Comparison of ENCODE assay signal across 8 cellular contexts in genomic region chr15:75842722-75843617, GRCh38. TPM values are rescaled to one million over a fixed set of nuclear protein-coding genes. Genes with fewer than 3 reads are reported as not detected.
DNase-seq lines count a peak whose midpoint lies in the region; ATAC-seq and TF ChIP-seq lines count a peak whose summit lies in the region.

UBE2Q2 (plus strand) TSS chr15:75843447; CDS start chr15:75843667, 220 bp downstream.

- H3K9me3 ChIP-seq in Loucy (ENCODE audit: insufficient read depth, low read depth, low read length), result no peaks in the 10 kb centered on the region

- peak; percentile 49 for ATAC-seq in GM21737 (IDR thresholded peaks at IDR 0.05; ENCODE audit: unreplicated experiment)
- peak; percentile 67 for ATAC-seq in activated naive CD8-positive, alpha-beta T cell treated with anti-CD3 and anti-CD28 coated beads, Interleukin-2, amount 50 U/mL, for 24 hours

- intact Hi-C loops in cardiac septum (cut with DNase I), result loop anchor here (2.0 to 5.0 kb wide), 2 partner anchors 60 to 391 kb away; partner anchors contain the start of genes FBXO22 and SIN3A
- intact Hi-C loops in posterior cingulate gyrus (cut with DNase I), result loop anchor here (5.0 kb wide), 1 partner anchor 59 kb away; the partner anchor contains the start of gene FBXO22

- H3K4me1 ChIP-seq in Loucy (ENCODE audit: insufficient read depth, low read length, poor library complexity, severe bottlenecking), result peaks cover 36% of the 10 kb centered on the region

- peaks cover 15% of the 10 kb centered on the region for H3F3A ChIP-seq in Loucy (ENCODE audit: low read depth)

- peak within 1 kb of the TSS; percentile 97 for H3K4me2 ChIP-seq in Loucy (ENCODE audit: low read depth, low read length, poor library complexity, severe bottlenecking)

- H3K9ac ChIP-seq in Loucy (ENCODE audit: low read depth, low read length, poor library complexity, severe bottlenecking), result peak within 1 kb of the TSS; percentile 95

- H3K27ac Mint-ChIP-seq in activated naive CD8-positive, alpha-beta T cell treated with anti-CD3 and anti-CD28 coated beads, Interleukin-2, amount 50 U/mL, for 24 hours, result peak within 1 kb of the TSS; percentile 73
- H3K27ac Mint-ChIP-seq in type B pancreatic cell, result peak within 1 kb of the TSS; percentile 93

- H3K79me2 ChIP-seq in Loucy (ENCODE audit: insufficient read depth, low read length), result peaks cover 45% of the 10 kb centered on the region

- peak within 1 kb of the TSS; percentile 84 for H2AFZ ChIP-seq in Loucy (ENCODE audit: low read length)

- peak within 1 kb of the TSS; percentile 89 for H3K4me3 ChIP-seq in Loucy (ENCODE audit: low read length, poor library complexity, severe bottlenecking)

- H3K36me3 Mint-ChIP-seq in activated naive CD8-positive, alpha-beta T cell treated with anti-CD3 and anti-CD28 coated beads, Interleukin-2, amount 50 U/mL, for 24 hours (ENCODE audit: low read depth), result peaks cover 14% of the 10 kb centered on the region
- H3K36me3 Mint-ChIP-seq in type B pancreatic cell, result peaks cover 23% of the 10 kb centered on the region

- no peak for TF ChIP-seq CTCF in Loucy (conservative IDR thresholded peaks at IDR 0.05; ENCODE audit: low read length)
- TF ChIP-seq CTCF in type B pancreatic cell (conservative IDR thresholded peaks at IDR 0.05), result peak; percentile 41

- H3K27me3 ChIP-seq in Loucy (ENCODE audit: insufficient read depth, low read length, poor library complexity, severe bottlenecking), result peaks cover 5% of the 10 kb centered on the region

- peak; percentile 32 for DNase-seq in DMS 273 treated with DMSO at 0.1 percent for 48 hours (lab: John Stamatoyannopoulos, UW)
- DNase-seq in T follicular helper cell (ENCODE audit: low read depth), result peak; percentile 51
- DNase-seq in activated naive CD8-positive, alpha-beta T cell treated with anti-CD3 and anti-CD28 coated beads, Interleukin-2, amount 50 U/mL, for 24 hours, result peak; percentile 76
- peak; percentile 88 for DNase-seq in cardiac septum (ENCODE audit: low spot score)
- peak; percentile 32 to 91 (median 49) for DNase-seq in posterior cingulate gyrus
- peak; percentile 84 for DNase-seq in type B pancreatic cell (ENCODE audit: extremely low spot score, unreplicated experiment)

- no peaks in the 10 kb centered on the region for H3K9me2 ChIP-seq in Loucy (replicated peaks; ENCODE audit: low read depth, low read length)

- no peaks in the 10 kb centered on the region for H3K36me3 ChIP-seq in Loucy (ENCODE audit: insufficient read depth, low read length)

- peaks cover 31% of the 10 kb centered on the region for H3K4me1 Mint-ChIP-seq in activated naive CD8-positive, alpha-beta T cell treated with anti-CD3 and anti-CD28 coated beads, Interleukin-2, amount 50 U/mL, for 24 hours
- peaks cover 35% of the 10 kb centered on the region for H3K4me1 Mint-ChIP-seq in type B pancreatic cell (ENCODE audit: unreplicated experiment)

- H3K27me3 Mint-ChIP-seq in activated naive CD8-positive, alpha-beta T cell treated with anti-CD3 and anti-CD28 coated beads, Interleukin-2, amount 50 U/mL, for 24 hours, result peaks cover 13% of the 10 kb centered on the region
- H3K27me3 Mint-ChIP-seq in type B pancreatic cell, result peaks cover 13% of the 10 kb centered on the region

- no peaks in the 10 kb centered on the region for H3K9me3 Mint-ChIP-seq in activated naive CD8-positive, alpha-beta T cell treated with anti-CD3 and anti-CD28 coated beads, Interleukin-2, amount 50 U/mL, for 24 hours
- H3K9me3 Mint-ChIP-seq in type B pancreatic cell, result no peaks in the 10 kb centered on the region

- peak within 1 kb of the TSS; percentile 83 for H3K4me3 Mint-ChIP-seq in activated naive CD8-positive, alpha-beta T cell treated with anti-CD3 and anti-CD28 coated beads, Interleukin-2, amount 50 U/mL, for 24 hours
- peak within 1 kb of the TSS; percentile 93 for H3K4me3 Mint-ChIP-seq in type B pancreatic cell

- H4K20me1 ChIP-seq in Loucy (ENCODE audit: insufficient read depth, low read length, poor library complexity, severe bottlenecking), result peaks cover 41% of the 10 kb centered on the region

RNA-seq across cellular contexts. Expression of gene UBE2Q2, which starts in this region (rescaled TPM):
- total RNA-seq in cardiac septum (38.3 TPM), type B pancreatic cell (ENCODE audit: low replicate concordance) (26.7 and 31.3 TPM in 2 replicates)

Comparison
In these comparisons a context has a peak if more than half of its experiments do, and no peak if none do; other contexts are left out.
1. Peak in every context shown above with its lines: DNase-seq, ATAC-seq and H3K4me3 ChIP-seq.
2. DNase-seq: peak in every context shown above with its lines; median percentile 88 in cardiac septum; 84 in type B pancreatic cell; 76 in activated naive CD8-positive, alpha-beta T cell treated with anti-CD3 and anti-CD28 coated beads, Interleukin-2, amount 50 U/mL, for 24 hours; 51 in T follicular helper cell; 49 in posterior cingulate gyrus; 32 in DMS 273 treated with DMSO at 0.1 percent for 48 hours.